8 cellular contexts compared by ENCODE assay signal in genomic region chr1:91022518-91022929, GRCh38.
A peak's percentile ranks its signal among the peaks of the same experiment; 100 is the strongest.
DNase-seq lines count a peak whose midpoint lies in the region; ATAC-seq and TF ChIP-seq lines count a peak whose summit lies in the region.

No MANE protein-coding gene starts in this region.

- H3K4me3 ChIP-seq in GM12875 (ENCODE audit: low read depth, low read length) (peak overlapping the region; percentile 88), HUES6 (ENCODE audit: low read depth, low read length) (peak overlapping the region; percentile 77), coronary artery (peak overlapping the region; percentile 85)

- peaks cover 17% of the 10 kb centered on the region for H3K9me3 Mint-ChIP-seq in nephron progenitor cell

- H3K9me3 ChIP-seq in HUES6 (ENCODE audit: control insufficient read depth, insufficient read depth, low read depth, low read length), result no peaks in the 10 kb centered on the region

- H3K27ac ChIP-seq in HUES6 (ENCODE audit: low read depth, low read length) (peak overlapping the region; percentile 100), coronary artery (peak overlapping the region; percentile 97 to 100)

- H3K36me3 Mint-ChIP-seq in nephron progenitor cell (ENCODE audit: low read depth), result peaks cover 34% of the 10 kb centered on the region

- peaks cover 16% of the 10 kb centered on the region; the same call in 1 of the 2 replicates for H3K4me1 ChIP-seq in HUES6 (ENCODE audit: control insufficient read depth, insufficient read depth, low read length)

- H3K4me1 Mint-ChIP-seq in nephron progenitor cell, result peaks cover 25% of the 10 kb centered on the region

- peak overlapping the region; percentile 100 for H3K9ac ChIP-seq in HUES6 (ENCODE audit: low read length)

- H3K27me3 ChIP-seq in HUES6 (ENCODE audit: control insufficient read depth, insufficient read depth, low read length), result no peaks in the 10 kb centered on the region

- peak overlapping the region; percentile 100 for H3K27ac Mint-ChIP-seq in nephron progenitor cell

- H3K27me3 Mint-ChIP-seq in nephron progenitor cell (ENCODE audit: low read depth, poor library complexity), result peaks cover 8% of the 10 kb centered on the region

- no peak for ATAC-seq in HG02571 (IDR thresholded peaks at IDR 0.05; ENCODE audit: unreplicated experiment)
- ATAC-seq in GM18519 (IDR thresholded peaks at IDR 0.05; ENCODE audit: low FRiP score, unreplicated experiment), result no peak

- TF ChIP-seq CTCF in GM12875 (IDR thresholded peaks at IDR 0.05; ENCODE audit: borderline replicate concordance, insufficient read depth, low read depth, low read length), result no peak
- no peak for TF ChIP-seq CTCF in coronary artery (IDR thresholded peaks at IDR 0.05)
- TF ChIP-seq CTCF in nephron progenitor cell (IDR thresholded peaks at IDR 0.05), result no peak

- DNase-seq in coronary artery (ENCODE audit: low spot score) (no peak), nephron progenitor cell (no peak), germinal center (ENCODE audit: low spot score) (no peak), AG08396 (ENCODE audit: low spot score) (no peak)

- H3K36me3 ChIP-seq in HUES6 (ENCODE audit: control insufficient read depth, insufficient read depth, low read length), result peaks cover 19% of the 10 kb centered on the region

- peak overlapping the region; percentile 99 for H3K4me3 Mint-ChIP-seq in nephron progenitor cell
